8 cellular contexts compared by ENCODE assay signal in the genomic region with DNA sequence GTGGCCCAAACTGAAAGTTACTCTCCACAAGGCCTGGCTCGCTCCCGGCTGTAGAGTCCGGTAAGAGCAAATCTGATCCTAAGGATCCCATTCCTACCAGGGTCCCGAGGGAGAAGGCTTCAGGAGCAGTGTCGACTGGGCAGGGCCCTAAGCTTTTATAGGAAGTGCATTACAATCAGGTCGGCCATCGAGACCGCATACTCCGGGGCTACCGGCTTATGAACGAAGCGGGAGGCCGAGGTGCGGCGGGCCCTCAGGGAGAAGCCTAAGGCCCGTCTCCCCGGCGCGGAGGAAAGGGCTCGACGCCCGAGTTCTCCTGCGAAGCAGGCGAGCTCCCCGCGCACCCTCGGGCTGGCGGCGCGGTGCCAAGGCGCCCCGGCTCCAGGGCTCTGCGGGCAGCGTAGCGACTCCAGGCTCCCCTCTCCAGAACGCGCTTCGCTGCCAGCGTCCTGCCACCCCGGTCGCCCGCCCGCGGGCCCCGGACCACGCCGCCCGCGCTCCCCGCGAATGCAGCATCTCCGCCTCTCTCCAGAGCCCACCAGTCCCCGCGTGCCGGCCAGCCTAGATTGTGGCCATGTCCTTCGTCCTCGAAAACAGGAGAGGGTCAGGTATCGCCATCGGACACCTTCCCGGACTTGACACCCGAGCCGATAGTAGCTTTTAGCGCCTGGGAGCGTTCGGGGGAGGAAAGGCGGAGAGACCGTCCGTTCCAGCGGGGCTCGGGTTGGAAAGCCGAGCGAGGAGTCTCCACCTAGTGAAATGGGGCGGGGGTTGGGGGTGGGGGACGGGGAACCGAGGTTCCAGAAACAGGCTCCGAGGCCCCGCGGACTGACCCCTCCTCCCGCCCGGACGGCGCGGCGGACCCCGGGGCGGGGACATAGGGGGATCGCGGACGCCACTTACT. TPM values are rescaled to one million over a fixed set of nuclear protein-coding genes. Genes with fewer than 3 reads are reported as not detected.
A peak's percentile ranks its signal among the peaks of the same experiment; 100 is the strongest.
DNase-seq lines count a peak whose midpoint lies in the region; ATAC-seq and TF ChIP-seq lines count a peak whose summit lies in the region.

No MANE protein-coding gene starts in this region.

- peak overlapping the region; percentile 80 for H3K27ac ChIP-seq in foreskin keratinocyte

- H3K27ac Mint-ChIP-seq in neural crest cell (ENCODE audit: unreplicated experiment), result peak overlapping the region; percentile 97

- CTCF ChIA-PET in HEK293T (lab: Yijun Ruan, JAX), result interaction anchor here (0.6 kb wide), 1 partner anchor 1393 kb away, joined by 3 read pairs; no protein-coding TSS in a partner anchor

- peak overlapping the region; percentile 75 for H3K4me3 ChIP-seq in GM08714 (ENCODE audit: low read length)

- peaks cover 10% of the 10 kb centered on the region for H3K36me3 Mint-ChIP-seq in neural crest cell (ENCODE audit: low read depth)

- ATAC-seq in foreskin keratinocyte, result no peak
- no peak for ATAC-seq in HG03571 (IDR thresholded peaks at IDR 0.05; ENCODE audit: unreplicated experiment)

- H3K4me3 Mint-ChIP-seq in neural crest cell, result peak overlapping the region; percentile 96

- TF ChIP-seq CTCF in foreskin keratinocyte (conservative IDR thresholded peaks at IDR 0.05) (no peak), neural crest cell (conservative IDR thresholded peaks at IDR 0.05) (peak; percentile 23)

- peaks cover 13% of the 10 kb centered on the region for H3K27me3 Mint-ChIP-seq in neural crest cell (ENCODE audit: low read depth)

- H3K4me1 Mint-ChIP-seq in neural crest cell, result peaks cover 53% of the 10 kb centered on the region

- peaks cover 20% of the 10 kb centered on the region for H3K4me1 ChIP-seq in foreskin keratinocyte

- POLR2A ChIA-PET in HEK293T (lab: Yijun Ruan, JAX), result interaction anchor here (1.0 to 1.2 kb wide), 3 partner anchors 33 to 388 kb away, joined by 3 read pairs; no protein-coding TSS in a partner anchor

- no peaks in the 10 kb centered on the region for H3K27me3 ChIP-seq in foreskin keratinocyte

- DNase-seq in NCI-H524 treated with DMSO at 0.1 percent for 48 hours (lab: John Stamatoyannopoulos, UW), result peak; percentile 16
- DNase-seq in activated naive CD4-positive, alpha-beta T cell treated with anti-CD3 and anti-CD28 coated beads, Interleukin-2, amount 50 U/mL, for 16 hours, result peak; percentile 25
- no peak for DNase-seq in foreskin keratinocyte
- DNase-seq in neural crest cell (ENCODE audit: low read depth, low spot score), result peak; percentile 33
- no peak for DNase-seq in HEK293T (ENCODE audit: extremely low spot score)
- DNase-seq in NAMALWA (ENCODE audit: low spot score), result no peak

- no peaks in the 10 kb centered on the region for H3K9me3 Mint-ChIP-seq in neural crest cell

TF ChIP-seq in HEK293T, 16 proteins besides CTCF, POLR2A, EP300 and RAD21:
- TF ChIP-seq SUZ12 (IDR thresholded peaks at IDR 0.05) (no peak), L3MBTL2 (conservative IDR thresholded peaks at IDR 0.05) (no peak), SP1 (IDR thresholded peaks at IDR 0.05) (no peak), LEF1 (IDR thresholded peaks at IDR 0.05; ENCODE audit: borderline replicate concordance) (no peak), ZNF384 (IDR thresholded peaks at IDR 0.05) (no peak), BHLHE40 (IDR thresholded peaks at IDR 0.05; ENCODE audit: borderline replicate concordance) (no peak), ELF4 (IDR thresholded peaks at IDR 0.05) (no peak), ARNT (IDR thresholded peaks at IDR 0.05) (no peak), FOXK2 (IDR thresholded peaks at IDR 0.05) (no peak), FOXA1 (IDR thresholded peaks at IDR 0.05) (no peak), NFRKB (IDR thresholded peaks at IDR 0.05) (no peak), CTBP1 (IDR thresholded peaks at IDR 0.05; ENCODE audit: borderline replicate concordance) (no peak), TARDBP (IDR thresholded peaks at IDR 0.05) (no peak)

RNA-seq across cellular contexts. Expression of a gene that starts 1.3 kb away (rescaled TPM):
- total RNA-seq in foreskin keratinocyte, result 65.1 and 66.2 TPM in 2 replicates
- polyA plus RNA-seq in foreskin keratinocyte, result 21.9 and 23.7 TPM in 2 replicates
- 79.4 and 83.1 TPM in 2 replicates for total RNA-seq in neural crest cell

RNA-seq across cellular contexts. Expression of a gene that starts 33.7 kb away (rescaled TPM):
- total RNA-seq in foreskin keratinocyte (43.8 and 50.2 TPM in 2 replicates), neural crest cell (142 and 148 TPM in 2 replicates)
- polyA plus RNA-seq in foreskin keratinocyte, result 25.3 and 31.0 TPM in 2 replicates

Comparison
In these comparisons a context has a peak if more than half of its experiments do, and no peak if none do; other contexts are left out.
1. DNase-seq: peak in NCI-H524 treated with DMSO at 0.1 percent for 48 hours (single experiment), activated naive CD4-positive, alpha-beta T cell treated with anti-CD3 and anti-CD28 coated beads, Interleukin-2, amount 50 U/mL, for 16 hours (single experiment) and neural crest cell (single experiment); none in foreskin keratinocyte (0 of 2), HEK293T (single experiment) and NAMALWA (single experiment).